Comparison of ENCODE assay signal across 31 cellular contexts in genomic region chr1:32763221-32763620, GRCh38. TPM values are rescaled to one million over a fixed set of nuclear protein-coding genes. Genes with fewer than 3 reads are reported as not detected.
DNase-seq lines count a peak whose midpoint lies in the region; ATAC-seq, FAIRE-seq and TF ChIP-seq lines count a peak whose summit lies in the region.
"Had no signal": no experiment of that assay in that cellular context is flagged by ENCODE, and none has a peak within 500 bp of the region (broad histone marks: within the 10 kb centered on the region; RNA-seq: fewer than 3 reads in every experiment).

No MANE protein-coding gene starts in this region.

- peaks cover 62% of the 10 kb centered on the region for H3K4me1 Mint-ChIP-seq in MCF 10A (ENCODE audit: insufficient read depth, unreplicated experiment)

- H3K9me1 ChIP-seq in keratinocyte (ENCODE audit: control insufficient read depth, extremely low read depth, insufficient read depth, low read length), result no peaks in the 10 kb centered on the region

- intact Hi-C loops in MCF 10A (cut with micrococcal nuclease), result loop anchor here (5.0 kb wide), 1 partner anchor 36 kb away; no protein-coding TSS in a partner anchor
- intact Hi-C loops in mammary epithelial cell (cut with micrococcal nuclease), result no loop called here
- intact Hi-C loops in body of pancreas (cut with DNase I), result no loop called here

- H3K4me3 Mint-ChIP-seq in MCF 10A (ENCODE audit: unreplicated experiment), result peak overlapping the region; percentile 48
- H3K4me3 Mint-ChIP-seq: activated naive CD4-positive, alpha-beta T cell treated with anti-CD3 and anti-CD28 coated beads, Interleukin-2, amount 50 U/mL, for 24 hours; activated T-helper 1 cell treated with anti-CD3 and anti-CD28 coated beads, Interleukin-12 subunit alpha, Interleukin-12 subunit beta, Interleukin-2, Interleukin-4 antibody, amounts not matched to agents 30 ng/mL and 10 ng/mL and 1 ng/mL, durations not matched to agents 14 hours and 24 hours and 36 hours; CD8-positive, alpha-beta memory T cell; naive B cell; stimulated activated naive B cell treated with anti-CD40 and anti-IgM and Interleukin-4, amounts not matched to agents 10 μg/mL and 1 μg/mL and 100 μg/mL, for 72 hours had no signal

- H4K20me1 ChIP-seq in mammary epithelial cell (ENCODE audit: insufficient read depth, low read length) (no peaks in the 10 kb centered on the region), keratinocyte (ENCODE audit: control insufficient read depth, extremely low read depth, insufficient read depth, low read length) (peaks cover 6% of the 10 kb centered on the region)

- dilution Hi-C loops in mammary epithelial cell (cut with HindIII; ENCODE audit: low sequenced_read_pairs), result no loop called here
- dilution Hi-C loops in keratinocyte (cut with MboI; ENCODE audit: extremely low pct_ligation_motif_present, low sequenced_read_pairs), result no loop called here

- TF ChIP-seq POLR2A in body of pancreas (IDR thresholded peaks at IDR 0.05), result no peak
- no peak for TF ChIP-seq POLR2A in upper lobe of left lung (IDR thresholded peaks at IDR 0.05)

- CTCF ChIA-PET in MCF 10A (lab: Yijun Ruan, JAX) (interaction anchor here (1.1 to 4.7 kb wide), 3 partner anchors 10 to 50 kb away, joined by 3 to 51 read pairs (median 48); no protein-coding TSS in a partner anchor), mammary epithelial cell (lab: Charles Lee; ENCODE audit: low non-redundant PET) (no interaction called here)

- no peak for FAIRE-seq in keratinocyte (lab: Jason Lieb, UNC)
- FAIRE-seq: H54 had no signal

- peaks cover 71% of the 10 kb centered on the region for H3K79me2 ChIP-seq in mammary epithelial cell (ENCODE audit: insufficient read depth, low read length)
- H3K79me2 ChIP-seq in keratinocyte (ENCODE audit: control insufficient read depth, insufficient read depth, low read length), result peaks cover 53% of the 10 kb centered on the region

- peaks cover 33% of the 10 kb centered on the region for H3K36me3 Mint-ChIP-seq in MCF 10A (ENCODE audit: insufficient read depth, unreplicated experiment)
- H3K36me3 Mint-ChIP-seq: activated naive CD4-positive, alpha-beta T cell treated with anti-CD3 and anti-CD28 coated beads, Interleukin-2, amount 50 U/mL, for 24 hours; CD8-positive, alpha-beta memory T cell; naive B cell; stimulated activated naive B cell treated with anti-CD40 and anti-IgM and Interleukin-4, amounts not matched to agents 10 μg/mL and 1 μg/mL and 100 μg/mL, for 72 hours had no signal

- peaks cover 76% of the 10 kb centered on the region for H3K4me1 ChIP-seq in mammary epithelial cell (ENCODE audit: insufficient read depth, low read length)
- peaks cover 93% of the 10 kb centered on the region for H3K4me1 ChIP-seq in body of pancreas
- peaks cover 84% of the 10 kb centered on the region for H3K4me1 ChIP-seq in keratinocyte (ENCODE audit: control insufficient read depth, extremely low read depth, insufficient read depth, low read length)
- H3K4me1 ChIP-seq in upper lobe of left lung, result peaks cover 34 to 70% (median 50%) of the 10 kb centered on the region in 4 donors

- no peaks in the 10 kb centered on the region for H3K27me3 ChIP-seq in mammary epithelial cell (ENCODE audit: insufficient read depth, low read length)
- H3K27me3 ChIP-seq in body of pancreas, result no peaks in the 10 kb centered on the region
- no peaks in the 10 kb centered on the region for H3K27me3 ChIP-seq in keratinocyte (ENCODE audit: control insufficient read depth, extremely low read depth, insufficient read depth, low read length)
- no peaks in the 10 kb centered on the region for H3K27me3 ChIP-seq in upper lobe of left lung
- H3K27me3 ChIP-seq: spleen had no signal

- in situ Hi-C loops in mammary epithelial cell (cut with MboI; ENCODE audit: low sequenced_read_pairs in 2 of 2), result no loop called here

- POLR2A ChIA-PET in MCF 10A (lab: Yijun Ruan, JAX), result interaction anchor here (1.1 to 9.8 kb wide), 3 partner anchors 9 to 47 kb away, joined by 3 to 70 read pairs (median 3); no protein-coding TSS in a partner anchor

- ATAC-seq in body of pancreas (no peak), upper lobe of left lung (ENCODE audit: low FRiP score in 2 of 2) (no peak), GM21515 (IDR thresholded peaks at IDR 0.05; ENCODE audit: unreplicated experiment) (no peak)
- ATAC-seq: left cardiac atrium; SK-N-SH treated with all-trans-retinoic acid at 6 μM for 48 hours; stimulated activated naive B cell treated with anti-CD40 and anti-IgM and Interleukin-4, amounts not matched to agents 10 μg/mL and 1 μg/mL and 100 μg/mL, for 72 hours had no signal

- H3K27me3 Mint-ChIP-seq in MCF 10A (ENCODE audit: insufficient read depth, unreplicated experiment), result no peaks in the 10 kb centered on the region
- H3K27me3 Mint-ChIP-seq: activated naive CD4-positive, alpha-beta T cell treated with anti-CD3 and anti-CD28 coated beads, Interleukin-2, amount 50 U/mL, for 24 hours; naive B cell; stimulated activated naive B cell treated with anti-CD40 and anti-IgM and Interleukin-4, amounts not matched to agents 10 μg/mL and 1 μg/mL and 100 μg/mL, for 72 hours had no signal

- H2AFZ ChIP-seq in mammary epithelial cell (ENCODE audit: low read depth, low read length) (no peak overlapping the region), keratinocyte (ENCODE audit: control insufficient read depth, low read length) (no peak overlapping the region)

- 29% methylated on average over 4 of the region's 5 CpGs for WGBS in mammary epithelial cell (ENCODE audit: low coverage, missing lambda C conversion rate)
- 92 to 94% methylated on average over 5 of the region's 5 CpGs for WGBS in body of pancreas, 2 donors
- 89 to 91% methylated on average over 5 of the region's 5 CpGs for WGBS in upper lobe of left lung, 2 donors

- no peak for TF ChIP-seq EP300 in upper lobe of left lung (IDR thresholded peaks at IDR 0.05)

- H3K27ac ChIP-seq in mammary epithelial cell (ENCODE audit: insufficient read depth, low read depth, low read length) (no peak overlapping the region), body of pancreas (peak overlapping the region; percentile 28 to 100 (median 98)), keratinocyte (ENCODE audit: control insufficient read depth, insufficient read depth, low read length) (peak overlapping the region; percentile 36), upper lobe of left lung (peak overlapping the region in 3 of 4 donors; percentile 5 to 87 (median 85))
- H3K27ac ChIP-seq: spleen had no signal

- BruUV-seq in MCF 10A (replicated peaks; lab: Mats Ljungman, UMichigan) (no TSS peak), mammary epithelial cell (replicated peaks; lab: Mats Ljungman, UMichigan) (no TSS peak)

- peak; percentile 39 for DNase-seq in MCF 10A (ENCODE audit: unreplicated experiment)
- no peak for DNase-seq in mammary epithelial cell
- DNase-seq in body of pancreas, result no peak
- DNase-seq in keratinocyte (ENCODE audit: low read depth, low spot score), result no peak
- DNase-seq in upper lobe of left lung, result no peak
- DNase-seq in NCI-H2227 treated with DMSO at 0.1 percent for 48 hours (lab: John Stamatoyannopoulos, UW), result no peak
- DNase-seq in NCI-H524 (lab: John Stamatoyannopoulos, UW), result no peak
- DNase-seq: activated CD4-positive, alpha-beta T cell treated with anti-CD3 and anti-CD28 coated beads for 48 hours; AML-193; aorta; CD8-positive, alpha-beta memory T cell; central memory CD4-positive, alpha-beta T cell; dermis blood vessel endothelial cell; DMS53; GF-D8; head of caudate nucleus; Kasumi-1; left cardiac atrium; mesendoderm; naive B cell; NCI-H1048; NCI-H187; NCI-H69; spleen; stimulated activated CD4-positive, alpha-beta T cell treated with anti-CD3 and anti-CD28 coated beads, Interleukin-4, amount 100 ng/mL, for 1 hour; stimulated activated naive B cell treated with anti-CD40 and anti-IgM and Interleukin-4, amounts not matched to agents 10 μg/mL and 1 μg/mL and 100 μg/mL, for 72 hours had no signal

- no peaks in the 10 kb centered on the region for H3K9me3 Mint-ChIP-seq in MCF 10A (ENCODE audit: unreplicated experiment)
- H3K9me3 Mint-ChIP-seq: activated naive CD4-positive, alpha-beta T cell treated with anti-CD3 and anti-CD28 coated beads, Interleukin-2, amount 50 U/mL, for 24 hours; activated T-helper 1 cell treated with anti-CD3 and anti-CD28 coated beads, Interleukin-12 subunit alpha, Interleukin-12 subunit beta, Interleukin-2, Interleukin-4 antibody, amounts not matched to agents 30 ng/mL and 10 ng/mL and 1 ng/mL, durations not matched to agents 14 hours and 24 hours and 36 hours; CD8-positive, alpha-beta memory T cell; naive B cell; stimulated activated naive B cell treated with anti-CD40 and anti-IgM and Interleukin-4, amounts not matched to agents 10 μg/mL and 1 μg/mL and 100 μg/mL, for 72 hours had no signal

- H3K27ac Mint-ChIP-seq in MCF 10A (ENCODE audit: low read depth, unreplicated experiment), result peak overlapping the region; percentile 97
- H3K27ac Mint-ChIP-seq: activated naive CD4-positive, alpha-beta T cell treated with anti-CD3 and anti-CD28 coated beads, Interleukin-2, amount 50 U/mL, for 24 hours; activated T-helper 1 cell treated with anti-CD3 and anti-CD28 coated beads, Interleukin-12 subunit alpha, Interleukin-12 subunit beta, Interleukin-2, Interleukin-4 antibody, amounts not matched to agents 30 ng/mL and 10 ng/mL and 1 ng/mL, durations not matched to agents 14 hours and 24 hours and 36 hours; stimulated activated naive B cell treated with anti-CD40 and anti-IgM and Interleukin-4, amounts not matched to agents 10 μg/mL and 1 μg/mL and 100 μg/mL, for 72 hours had no signal

- H3K36me3 ChIP-seq in mammary epithelial cell (ENCODE audit: insufficient read depth, low read length) (peaks cover 3% of the 10 kb centered on the region), body of pancreas (replicated peaks in 1 of 2; ENCODE audit: insufficient read depth in 1 of 2, low read depth in 2 of 2) (peaks cover 0 to 3% of the 10 kb centered on the region in 2 donors), keratinocyte (ENCODE audit: control insufficient read depth in 2 of 2, extremely low read depth in 1 of 2, insufficient read depth in 2 of 2, low read length in 2 of 2) (peaks cover 0 to 6% of the 10 kb centered on the region in 2 experiments), upper lobe of left lung (no peaks in the 10 kb centered on the region)
- H3K36me3 ChIP-seq: spleen had no signal

- H3K9ac ChIP-seq in mammary epithelial cell (ENCODE audit: insufficient read depth, low read length) (no peak overlapping the region), keratinocyte (ENCODE audit: control insufficient read depth, extremely low read depth, insufficient read depth, low read length) (no peak overlapping the region)

- no peak for TF ChIP-seq CTCF in MCF 10A (IDR thresholded peaks at IDR 0.05; ENCODE audit: unreplicated experiment)
- TF ChIP-seq CTCF in mammary epithelial cell (conservative IDR thresholded peaks at IDR 0.05 in 1 of 2, IDR thresholded peaks at IDR 0.05 in 1 of 2; ENCODE audit: extremely low read depth in 1 of 2, insufficient read depth in 1 of 2, low read depth in 1 of 2, low read length in 2 of 2), result no peak
- no peak for TF ChIP-seq CTCF in body of pancreas (IDR thresholded peaks at IDR 0.05)
- no peak for TF ChIP-seq CTCF in keratinocyte (optimal IDR thresholded peaks at IDR 0.05 in 1 of 3, IDR thresholded peaks at IDR 0.05 in 1 of 3, conservative IDR thresholded peaks at IDR 0.05 in 1 of 3; ENCODE audit: extremely low read depth in 1 of 3, insufficient read depth in 2 of 3, low read length in 3 of 3)
- TF ChIP-seq CTCF in upper lobe of left lung (IDR thresholded peaks at IDR 0.05), result no peak

- no peaks in the 10 kb centered on the region for H3K9me3 ChIP-seq in mammary epithelial cell (replicated peaks; ENCODE audit: insufficient read depth, low read length)
- H3K9me3 ChIP-seq in body of pancreas, result no peaks in the 10 kb centered on the region
- H3K9me3 ChIP-seq in keratinocyte (ENCODE audit: control insufficient read depth, low read depth, low read length), result no peaks in the 10 kb centered on the region
- no peaks in the 10 kb centered on the region for H3K9me3 ChIP-seq in upper lobe of left lung
- H3K9me3 ChIP-seq: spleen had no signal

- no peak overlapping the region for H3K4me2 ChIP-seq in mammary epithelial cell (ENCODE audit: insufficient read depth, low read depth, low read length)
- peak overlapping the region; percentile 8 for H3K4me2 ChIP-seq in keratinocyte (ENCODE audit: control insufficient read depth, extremely low read depth, insufficient read depth, low read depth, low read length)

- H3K4me3 ChIP-seq in mammary epithelial cell (replicated peaks in 1 of 3; ENCODE audit: insufficient read depth in 1 of 3, low read depth in 2 of 3, low read length in 3 of 3), result no peak overlapping the region
- no peak overlapping the region for H3K4me3 ChIP-seq in body of pancreas
- no peak overlapping the region for H3K4me3 ChIP-seq in keratinocyte (ENCODE audit: control insufficient read depth in 2 of 3, extremely low read depth in 1 of 3, insufficient read depth in 2 of 3, low read depth in 1 of 3, low read length in 3 of 3)
- no peak overlapping the region for H3K4me3 ChIP-seq in upper lobe of left lung
- H3K4me3 ChIP-seq: spleen had no signal

RNA-seq across cellular contexts. Expression of gene YARS1, which starts 53.9 kb away (rescaled TPM):
- 347 and 372 TPM in 2 replicates for total RNA-seq in MCF 10A (2022)
- 100 to 1,000 TPM; 165 to 219 TPM for total RNA-seq in mammary epithelial cell
- 92.6 TPM for polyA plus RNA-seq in mammary epithelial cell
- polyA minus RNA-seq in mammary epithelial cell, result 346 TPM
- total RNA-seq in body of pancreas, result 10 to 100 TPM; 40.2 to 76.8 TPM
- polyA plus RNA-seq in keratinocyte, result 32.0 to 97.4 TPM (median 68.4 TPM) in 3 replicates
- 241 TPM for polyA plus RNA-seq in keratinocyte (2011; ENCODE audit: low read depth)
- 54.2 and 93.1 TPM in 2 replicates for polyA plus RNA-seq in keratinocyte (2011; cell fraction: cytosol; rRNA removed)
- 103 and 117 TPM in 2 replicates for polyA plus RNA-seq in keratinocyte (2011; cell fraction: nucleus; rRNA removed)
- polyA plus RNA-seq in keratinocyte (2012; ENCODE audit: low replicate concordance), result 86.9 and 135 TPM in 2 replicates
- 39.1 to 147 TPM (median 82.5 TPM) in 3 replicates for polyA minus RNA-seq in keratinocyte
- polyA minus RNA-seq in keratinocyte (2011; cell fraction: cytosol; rRNA and poly(A)+ RNA removed), result 38.0 TPM
- polyA minus RNA-seq in keratinocyte (2011; cell fraction: nucleus; rRNA and poly(A)+ RNA removed), result 38.4 and 63.9 TPM in 2 replicates
- total RNA-seq in upper lobe of left lung, result 100 to 1,000 TPM in 3 of 6 donors, 10 to 100 TPM in 3; 82.1 to 110 (median 95.1) TPM

RNA-seq across cellular contexts. Expression of gene S100PBP, which starts 54.2 kb away (rescaled TPM):
- total RNA-seq in MCF 10A (2022) (24.4 and 34.1 TPM in 2 replicates), mammary epithelial cell (10 to 100 TPM; 31.2 to 41.7 TPM), body of pancreas (10 to 100 TPM; 15.6 to 27.0 TPM), upper lobe of left lung (10 to 100 TPM; 20.8 to 85.9 (median 34.9) TPM)
- polyA plus RNA-seq in mammary epithelial cell (12.4 TPM), keratinocyte (16.2 to 29.0 TPM (median 19.6 TPM) in 3 replicates)
- polyA minus RNA-seq in mammary epithelial cell (42.7 TPM), keratinocyte (9.4 to 37.5 TPM (median 16.7 TPM) in 3 replicates)
- 6.1 TPM for polyA plus RNA-seq in keratinocyte (2011; ENCODE audit: low read depth)
- 8.9 and 15.4 TPM in 2 replicates for polyA plus RNA-seq in keratinocyte (2011; cell fraction: cytosol; rRNA removed)
- polyA plus RNA-seq in keratinocyte (2011; cell fraction: nucleus; rRNA removed), result 43.0 and 45.2 TPM in 2 replicates
- polyA plus RNA-seq in keratinocyte (2012; ENCODE audit: low replicate concordance), result 8.5 and 11.2 TPM in 2 replicates
- polyA minus RNA-seq in keratinocyte (2011; cell fraction: cytosol; rRNA and poly(A)+ RNA removed), result 7.9 TPM
- 21.9 and 48.9 TPM in 2 replicates for polyA minus RNA-seq in keratinocyte (2011; cell fraction: nucleus; rRNA and poly(A)+ RNA removed)
